16 cellular contexts compared by ENCODE assay signal in the genomic region with DNA sequence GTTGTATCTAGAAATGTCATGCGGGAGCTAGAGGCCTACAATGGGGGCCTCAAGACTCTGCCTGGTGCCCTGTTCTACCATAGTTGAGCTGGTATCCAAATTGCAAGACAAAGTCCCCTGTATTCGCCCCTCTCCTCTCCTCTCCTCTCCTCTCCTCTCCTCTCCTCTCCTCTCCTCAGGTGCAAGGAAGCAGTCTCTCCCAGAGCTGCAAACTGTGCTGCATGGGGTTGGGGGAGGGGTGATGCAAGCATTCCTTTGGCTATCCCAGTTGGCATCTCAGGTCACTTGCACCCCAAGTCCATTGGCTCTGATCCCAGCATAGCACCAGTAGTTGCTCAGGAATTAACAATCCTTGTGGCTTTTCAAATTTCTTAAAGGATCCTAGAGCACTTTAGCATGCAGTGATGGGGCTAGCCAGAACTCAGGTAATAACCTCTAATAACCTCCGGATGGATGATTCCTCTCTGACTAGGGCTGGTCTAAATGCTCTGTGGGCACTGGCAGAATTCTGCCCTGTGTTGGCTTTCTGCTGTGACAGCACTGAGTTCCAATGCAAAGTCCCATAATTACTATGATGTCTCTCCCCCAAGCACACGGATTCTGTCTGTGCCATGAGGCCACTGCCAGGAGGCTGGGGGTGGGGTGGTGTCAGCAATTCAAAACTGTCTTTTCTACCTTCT.
"Had no signal": no experiment of that assay in that cellular context is flagged by ENCODE, and none has a peak within 500 bp of the region (broad histone marks: within the 10 kb centered on the region; RNA-seq: fewer than 3 reads in every experiment).

No MANE protein-coding gene starts in this region.

- H3K27me3 ChIP-seq: testis had no signal

- H3K9me3 Mint-ChIP-seq: activated naive CD4-positive, alpha-beta T cell treated with anti-CD3 and anti-CD28 coated beads for 36 hours; activated T-helper 17 cell treated with anti-CD3 and anti-CD28 coated beads, Interleukin-2, amount 50 U/mL, for 72 hours; brain; central memory CD8-positive, alpha-beta T cell; natural killer cell had no signal

- DNase-seq: activated CD4-positive, alpha-beta T cell treated with anti-CD3 and anti-CD28 coated beads, Interleukin-2, amount 50 U/mL, for 1 hour; activated naive CD4-positive, alpha-beta T cell treated with anti-CD3 and anti-CD28 coated beads for 36 hours; activated T-cell treated with anti-CD3 and anti-CD28 coated beads for 4 hours; amniotic stem cell; hypothalamus; left colon; mucosa of descending colon; natural killer cell; occipital lobe; stimulated activated CD4-positive, alpha-beta T cell treated with anti-CD3 and anti-CD28 coated beads, Interleukin-4, amount 100 ng/mL, for 1 hour; stimulated activated CD8-positive, alpha-beta memory T cell treated with anti-CD3 and anti-CD28 coated beads, Interleukin-4, amount 100 ng/mL, for 48 hours; stimulated activated naive CD8-positive, alpha-beta T cell treated with anti-CD3 and anti-CD28 coated beads, Interleukin-15, Interleukin-2, amounts not matched to agents 100 U/mL and 50 U/mL, for 24 hours; testis had no signal

- H3K4me3 Mint-ChIP-seq: activated naive CD4-positive, alpha-beta T cell treated with anti-CD3 and anti-CD28 coated beads for 36 hours; activated T-helper 17 cell treated with anti-CD3 and anti-CD28 coated beads, Interleukin-2, amount 50 U/mL, for 72 hours; brain; central memory CD8-positive, alpha-beta T cell; natural killer cell had no signal

- H3K9me3 ChIP-seq: mucosa of descending colon, testis had no signal

- H3K27ac ChIP-seq: testis had no signal

- H3K4me1 Mint-ChIP-seq: activated T-helper 17 cell treated with anti-CD3 and anti-CD28 coated beads, Interleukin-2, amount 50 U/mL, for 72 hours; brain had no signal

- H3K27me3 Mint-ChIP-seq: activated T-helper 17 cell treated with anti-CD3 and anti-CD28 coated beads, Interleukin-2, amount 50 U/mL, for 72 hours; brain; central memory CD8-positive, alpha-beta T cell had no signal

- H3K4me1 ChIP-seq: testis had no signal

- H3K27ac Mint-ChIP-seq: activated naive CD4-positive, alpha-beta T cell treated with anti-CD3 and anti-CD28 coated beads for 36 hours; activated T-helper 17 cell treated with anti-CD3 and anti-CD28 coated beads, Interleukin-2, amount 50 U/mL, for 72 hours; natural killer cell had no signal

- H3K4me3 ChIP-seq: mucosa of descending colon, testis had no signal

- ATAC-seq: activated T-helper 17 cell treated with anti-CD3 and anti-CD28 coated beads, Interleukin-2, amount 50 U/mL, for 72 hours; left colon; mucosa of descending colon; natural killer cell; stimulated activated naive CD8-positive, alpha-beta T cell treated with anti-CD3 and anti-CD28 coated beads, Interleukin-15, Interleukin-2, amounts not matched to agents 100 U/mL and 50 U/mL, for 24 hours had no signal
